Comparison of ENCODE assay signal across 1 cellular context in genomic region chr6:129695373-129696027, GRCh38.
TF ChIP-seq lines count a peak whose summit lies in the region.

No MANE protein-coding gene starts in this region.

TF ChIP-seq in GM12878, 131 proteins besides CTCF, POLR2A, EP300 and RAD21 (continued from another document):
- TF ChIP-seq E2F4 (IDR thresholded peaks at IDR 0.05; ENCODE audit: low read depth, low read length) (no peak), ATF7 (IDR thresholded peaks at IDR 0.05; ENCODE audit: low read depth) (peak; percentile 62), JUND (IDR thresholded peaks at IDR 0.05; ENCODE audit: low read depth, low read length) (no peak), IRF5 (IDR thresholded peaks at IDR 0.05; ENCODE audit: borderline replicate concordance) (no peak), MTA3 (IDR thresholded peaks at IDR 0.05; ENCODE audit: borderline replicate concordance, low read length) (peak; percentile 91; the same call in 1 of the 2 replicates)
TF ChIP-seq in GM12878: peak in this region for 30.
